In genomic region chr3:127598841-127599570, GRCh38 we compare ENCODE assay signal across 8 cellular contexts. TPM values are rescaled to one million over a fixed set of nuclear protein-coding genes. Genes with fewer than 3 reads are reported as not detected.
A peak's percentile ranks its signal among the peaks of the same experiment; 100 is the strongest.
DNase-seq lines count a peak whose midpoint lies in the region; FAIRE-seq and TF ChIP-seq lines count a peak whose summit lies in the region.

No MANE protein-coding gene starts in this region.

- H3K4me1 ChIP-seq in A673 (ENCODE audit: insufficient read depth, low read length, poor library complexity, severe bottlenecking) (peaks cover 17% of the 10 kb centered on the region), HEK293 (ENCODE audit: control insufficient read depth, insufficient read depth, low read length) (no peaks in the 10 kb centered on the region; the same call in 1 of the 2 replicates), mesodermal cell (ENCODE audit: control insufficient read depth, insufficient read depth, low read length, poor library complexity, severe bottlenecking) (peaks cover 9% of the 10 kb centered on the region)

- in situ Hi-C loops in astrocyte of the spinal cord (cut with HindIII; ENCODE audit: low sequenced_read_pairs): no loop called here

- no peak for FAIRE-seq in frontal cortex (lab: Jason Lieb, UNC)

- CTCF ChIA-PET in A673 (lab: Charles Lee) (interaction anchor here (1.4 kb wide), 1 partner anchor 24 kb away, joined by 8 read pairs; no protein-coding TSS in a partner anchor), HEK293 (lab: Yijun Ruan, JAX) (interaction anchor here (0.7 to 1.6 kb wide), 2 partner anchors 12 to 24 kb away, joined by 6 read pairs; no protein-coding TSS in a partner anchor)

- no TSS peak for BruUV-seq in A673 (replicated peaks; lab: Mats Ljungman, UMichigan)

- no peak for TF ChIP-seq CTCF in A673 (conservative IDR thresholded peaks at IDR 0.05; ENCODE audit: low read depth, low read length)
- no peak for TF ChIP-seq CTCF in HEK293 (tag by site-specific recombination; IDR thresholded peaks at IDR 0.05)
- no peak for TF ChIP-seq CTCF in astrocyte of the spinal cord (IDR thresholded peaks at IDR 0.05; ENCODE audit: low read depth, low read length)

- DNase-seq in A673 (ENCODE audit: low spot score) (no peak), astrocyte of the spinal cord (ENCODE audit: low read depth, low spot score) (no peak), frontal cortex (ENCODE audit: low spot score in 2 of 2) (no peak), CD1c-positive myeloid dendritic cell (ENCODE audit: extremely low spot score) (no peak), HuH-7 (ENCODE audit: low spot score) (no peak), RPMI8226 (no peak)

- POLR2A ChIA-PET in A673 (lab: Charles Lee; ENCODE audit: low non-redundant PET) (interaction anchor here (0.6 to 0.7 kb wide), 2 partner anchors 57 to 288 kb away, joined by 3 to 6 read pairs; no protein-coding TSS in a partner anchor), HEK293 (lab: Yijun Ruan, JAX) (interaction anchor here (1.0 to 1.5 kb wide), 3 partner anchors 8 to 24 kb away, joined by 3 to 5 read pairs (median 5); partner anchors contain the start of gene TPRA1)

- WGBS in mesodermal cell (ENCODE audit: insufficient coverage in 2 of 2), 2 experiments: 87% methylated on average over 13 of the region's 14 CpGs

- H3K4me3 ChIP-seq in A673 (ENCODE audit: low read depth, low read length, poor library complexity, severe bottlenecking) (peak overlapping the region; percentile 62), HEK293 (ENCODE audit: low read depth, low read length) (peak overlapping the region; percentile 65), astrocyte of the spinal cord (ENCODE audit: low read depth, low read length) (peak overlapping the region; percentile 61), mesodermal cell (ENCODE audit: extremely low read depth, insufficient read depth, low read length, poor library complexity, severe bottlenecking) (peak overlapping the region; percentile 60)

- H3K9me3 ChIP-seq in A673 (ENCODE audit: low read depth, low read length, poor library complexity, severe bottlenecking) (no peaks in the 10 kb centered on the region), HEK293 (ENCODE audit: control insufficient read depth, insufficient read depth, low read depth, low read length) (no peaks in the 10 kb centered on the region), mesodermal cell (ENCODE audit: control insufficient read depth, low read length) (no peaks in the 10 kb centered on the region)

- H3K27me3 ChIP-seq in A673 (replicated peaks; ENCODE audit: insufficient read depth, low read depth, low read length, poor library complexity): no peaks in the 10 kb centered on the region

- peak overlapping the region; percentile 96 for H3K27ac ChIP-seq in A673 (ENCODE audit: low read depth, low read length, poor library complexity, severe bottlenecking)
- peak overlapping the region; percentile 82; the same call in 1 of the 2 replicates for H3K27ac ChIP-seq in HEK293 (ENCODE audit: extremely low read depth, low read depth, low read length)
- peak overlapping the region; percentile 68 for H3K27ac ChIP-seq in mesodermal cell (ENCODE audit: low read depth, low read length, severe bottlenecking)

- H3K36me3 ChIP-seq in A673 (ENCODE audit: insufficient read depth, low read length, poor library complexity, severe bottlenecking): peaks cover 45% of the 10 kb centered on the region
- peaks cover 20 to 52% of the 10 kb centered on the region in 2 experiments; a peak in 2 of 3 replicates for H3K36me3 ChIP-seq in HEK293 (ENCODE audit: control insufficient read depth in 2 of 2, insufficient read depth in 1 of 2, low read length in 2 of 2)
- H3K36me3 ChIP-seq in mesodermal cell (ENCODE audit: control insufficient read depth, insufficient read depth, low read length): peaks cover 39% of the 10 kb centered on the region

- intact Hi-C loops in A673 (cut with micrococcal nuclease; ENCODE audit: unreplicated experiment): no loop called here

TF ChIP-seq in HEK293, 187 proteins besides CTCF, POLR2A, EP300 and RAD21:
- TF ChIP-seq ZNF561 (tag by site-specific recombination; IDR thresholded peaks at IDR 0.05; ENCODE audit: borderline replicate concordance): no peak
- TF ChIP-seq ZNF664 (tag by site-specific recombination; IDR thresholded peaks at IDR 0.05): no peak
- TF ChIP-seq ZNF266 (tag by site-specific recombination; IDR thresholded peaks at IDR 0.05; ENCODE audit: low read depth): no peak
- TF ChIP-seq ZNF341 (tag by site-specific recombination; IDR thresholded peaks at IDR 0.05; ENCODE audit: low read depth): no peak
- TF ChIP-seq ZNF768 (tag by site-specific recombination; IDR thresholded peaks at IDR 0.05): no peak
- TF ChIP-seq ZFP69B (tag by site-specific recombination; IDR thresholded peaks at IDR 0.05): no peak
- TF ChIP-seq ZBTB26 (tag by site-specific recombination; optimal IDR thresholded peaks at IDR 0.05): no peak
- TF ChIP-seq HOXD13 (CRISPR knock-in tag; IDR thresholded peaks at IDR 0.05; ENCODE audit: borderline replicate concordance): no peak
- TF ChIP-seq ZNF174 (tag by site-specific recombination; IDR thresholded peaks at IDR 0.05): no peak
- TF ChIP-seq SALL2 (tag by site-specific recombination; IDR thresholded peaks at IDR 0.05; ENCODE audit: borderline replicate concordance): no peak
- TF ChIP-seq ZBTB21 (tag by site-specific recombination; IDR thresholded peaks at IDR 0.05): no peak
- TF ChIP-seq ZNF654 (tag by site-specific recombination; IDR thresholded peaks at IDR 0.05; ENCODE audit: low read depth): no peak
- no peak for TF ChIP-seq ZSCAN5A (tag by site-specific recombination; IDR thresholded peaks at IDR 0.05)

RNA-seq across cellular contexts. Expression of gene MCM2, which starts 0.8 kb away (rescaled TPM):
- total RNA-seq in A673 (2021) (218 and 225 TPM in 2 replicates), frontal cortex (17.1 TPM)
- polyA plus RNA-seq in mesodermal cell (2013, experiment 1 of 2): 43.9 TPM
- 37.3 TPM for polyA plus RNA-seq in mesodermal cell (2013, experiment 2 of 2)

RNA-seq across cellular contexts. Expression of gene TPRA1, which starts 8.5 kb away (rescaled TPM):
- total RNA-seq in A673 (2021): 20.2 and 21.0 TPM in 2 replicates
- polyA plus RNA-seq in mesodermal cell (2013, experiment 1 of 2): 22.7 TPM
- polyA plus RNA-seq in mesodermal cell (2013, experiment 2 of 2): 19.6 TPM
- 17.1 TPM for total RNA-seq in frontal cortex

RNA-seq across cellular contexts. Expression of gene PODXL2, which starts 30.0 kb away (rescaled TPM):
- 26.6 and 35.9 TPM in 2 replicates for total RNA-seq in A673 (2021)
- polyA plus RNA-seq in mesodermal cell (2013, experiment 1 of 2): 12.6 TPM
- 9.7 TPM for polyA plus RNA-seq in mesodermal cell (2013, experiment 2 of 2)
- total RNA-seq in frontal cortex: 182 TPM

Comparison
In these comparisons a context has a peak if more than half of its experiments do, and no peak if none do; other contexts are left out.
1. RNA of gene MCM2, which starts 0.8 kb away (total RNA-seq): 218 to 225 TPM in A673; 17.1 TPM in frontal cortex (single experiment); every median in the first group is over 10 times any median in the second.
2. Peak in every context shown above with its lines, with median percentiles within 50 percentile points of each other: H3K27ac ChIP-seq and H3K4me3 ChIP-seq.